In genomic region chr20:35506872-35507638, GRCh38 we compare ENCODE assay signal across 15 cellular contexts. TPM values are rescaled to one million over a fixed set of nuclear protein-coding genes. Genes with fewer than 3 reads are reported as not detected.
A peak's percentile ranks its signal among the peaks of the same experiment; 100 is the strongest.
DNase-seq lines count a peak whose midpoint lies in the region; ATAC-seq and TF ChIP-seq lines count a peak whose summit lies in the region.
"Had no signal": no experiment of that assay in that cellular context is flagged by ENCODE, and none has a peak within 500 bp of the region (broad histone marks: within the 10 kb centered on the region; RNA-seq: fewer than 3 reads in every experiment).

No MANE protein-coding gene starts in this region.

- in situ Hi-C loops in gastrocnemius medialis (cut with MboI; ENCODE audit: low sequenced_read_pairs in 4 of 4): no loop called here

- H4K20me1 ChIP-seq in hepatocyte (ENCODE audit: insufficient read depth, poor library complexity, severe bottlenecking): no peaks in the 10 kb centered on the region

- CTCF ChIA-PET in activated CD8-positive, alpha-beta T cell treated with anti-CD3 and anti-CD28 coated beads, Interleukin-2, amount 10 ng/mL, durations not matched to agents 7 days and 5 days (lab: Charles Lee): interaction anchor here (1.5 kb wide), 1 partner anchor 195 kb away, joined by 3 read pairs; no protein-coding TSS in a partner anchor

- no peak overlapping the region for H3K4me2 ChIP-seq in hepatocyte

- intact Hi-C loops in uterus (cut with DNase I; ENCODE audit: low total_unique reads) (no loop called here), gastrocnemius medialis (cut with DNase I; ENCODE audit: low total_unique reads) (no loop called here)

- peak; percentile 55 for ATAC-seq in activated CD8-positive, alpha-beta T cell treated with anti-CD3 and anti-CD28 coated beads, Interleukin-2, amount 10 ng/mL, durations not matched to agents 7 days and 5 days
- no peak for ATAC-seq in gastrocnemius medialis

- peaks cover 77% of the 10 kb centered on the region for H3K36me3 Mint-ChIP-seq in activated CD8-positive, alpha-beta T cell treated with anti-CD3 and anti-CD28 coated beads, Interleukin-2, amount 10 ng/mL, durations not matched to agents 7 days and 5 days (ENCODE audit: low read depth)

- POLR2A ChIA-PET in activated CD8-positive, alpha-beta T cell treated with anti-CD3 and anti-CD28 coated beads, Interleukin-2, amount 10 ng/mL, durations not matched to agents 7 days and 5 days (lab: Charles Lee): interaction anchor here (0.6 to 2.8 kb wide), 5 partner anchors 9 to 682 kb away, joined by 3 to 14 read pairs (median 4); partner anchors contain the start of genes NCOA6 and SCAND1

- H3K4me1 ChIP-seq in hepatocyte (ENCODE audit: insufficient read depth): peaks cover 6% of the 10 kb centered on the region
- H3K4me1 ChIP-seq in uterus: no peaks in the 10 kb centered on the region
- no peaks in the 10 kb centered on the region for H3K4me1 ChIP-seq in gastrocnemius medialis

- no peak overlapping the region for H3K4me3 ChIP-seq in hepatocyte
- no peak overlapping the region for H3K4me3 ChIP-seq in uterus
- H3K4me3 ChIP-seq in gastrocnemius medialis: no peak overlapping the region

- no peak overlapping the region for H2AFZ ChIP-seq in hepatocyte

- H3K27me3 ChIP-seq in hepatocyte (no peaks in the 10 kb centered on the region), uterus (no peaks in the 10 kb centered on the region), gastrocnemius medialis (no peaks in the 10 kb centered on the region)

- H3K36me3 ChIP-seq in hepatocyte (replicated peaks; ENCODE audit: insufficient read depth, low read depth): no peaks in the 10 kb centered on the region
- H3K36me3 ChIP-seq in uterus: no peaks in the 10 kb centered on the region
- peaks cover 0 to 62% of the 10 kb centered on the region in 2 donors for H3K36me3 ChIP-seq in gastrocnemius medialis

- no peak for TF ChIP-seq CTCF in hepatocyte (IDR thresholded peaks at IDR 0.05; ENCODE audit: poor library complexity)
- TF ChIP-seq CTCF in uterus (IDR thresholded peaks at IDR 0.05): no peak
- TF ChIP-seq CTCF in gastrocnemius medialis (IDR thresholded peaks at IDR 0.05 in 4 of 5, conservative IDR thresholded peaks at IDR 0.05 in 1 of 5): no peak

- TF ChIP-seq POLR2A in uterus (IDR thresholded peaks at IDR 0.05) (no peak), gastrocnemius medialis (IDR thresholded peaks at IDR 0.05) (no peak)

- no peaks in the 10 kb centered on the region for H3K79me2 ChIP-seq in hepatocyte

- H3K9me2 ChIP-seq in hepatocyte (replicated peaks; ENCODE audit: insufficient read depth): no peaks in the 10 kb centered on the region

- H3K4me1 Mint-ChIP-seq in activated CD8-positive, alpha-beta T cell treated with anti-CD3 and anti-CD28 coated beads, Interleukin-2, amount 10 ng/mL, durations not matched to agents 7 days and 5 days (ENCODE audit: low read depth): peaks cover 43% of the 10 kb centered on the region

- DNase-seq in A172 (ENCODE audit: low spot score): peak; percentile 66
- peak; percentile 61 for DNase-seq in EL
- peak; percentile 35 for DNase-seq in activated CD8-positive, alpha-beta T cell treated with anti-CD3 and anti-CD28 coated beads, Interleukin-2, amount 10 ng/mL, durations not matched to agents 7 days and 5 days
- DNase-seq in hepatocyte (ENCODE audit: low spot score): no peak
- no peak for DNase-seq in uterus
- DNase-seq in mesenteric fat pad (ENCODE audit: low spot score): no peak
- no peak for DNase-seq in NCI-H524 treated with DMSO at 0.1 percent for 48 hours (lab: John Stamatoyannopoulos, UW)
- DNase-seq in gastrocnemius medialis: no peak
- DNase-seq: C1 segment of cervical spinal cord; stimulated activated naive CD4-positive, alpha-beta T cell treated with Interleukin-2 at 50 U/mL for 16 hours; T-helper 9 cell had no signal

- peak overlapping the region; percentile 5 for H3K27ac ChIP-seq in hepatocyte
- H3K27ac ChIP-seq in uterus: no peak overlapping the region
- H3K27ac ChIP-seq in gastrocnemius medialis: no peak overlapping the region

- H3K9me3 Mint-ChIP-seq in activated CD8-positive, alpha-beta T cell treated with anti-CD3 and anti-CD28 coated beads, Interleukin-2, amount 10 ng/mL, durations not matched to agents 7 days and 5 days (ENCODE audit: insufficient read depth): no peaks in the 10 kb centered on the region

- no peaks in the 10 kb centered on the region for H3K9me3 ChIP-seq in hepatocyte (ENCODE audit: low read depth)
- H3K9me3 ChIP-seq in uterus: no peaks in the 10 kb centered on the region
- no peaks in the 10 kb centered on the region for H3K9me3 ChIP-seq in gastrocnemius medialis

- 91% methylated on average over 6 of the region's 6 CpGs for WGBS in hepatocyte (ENCODE audit: low lambda C conversion rate, missing lambda C conversion rate)

- H3K4me3 Mint-ChIP-seq in activated CD8-positive, alpha-beta T cell treated with anti-CD3 and anti-CD28 coated beads, Interleukin-2, amount 10 ng/mL, durations not matched to agents 7 days and 5 days: no peak overlapping the region

- H3K27me3 Mint-ChIP-seq in activated CD8-positive, alpha-beta T cell treated with anti-CD3 and anti-CD28 coated beads, Interleukin-2, amount 10 ng/mL, durations not matched to agents 7 days and 5 days (ENCODE audit: low read depth): no peaks in the 10 kb centered on the region

- H3K27ac Mint-ChIP-seq in activated CD8-positive, alpha-beta T cell treated with anti-CD3 and anti-CD28 coated beads, Interleukin-2, amount 10 ng/mL, durations not matched to agents 7 days and 5 days: peak overlapping the region; percentile 73

RNA-seq across cellular contexts. Expression of gene C20orf173, which starts 22.4 kb away (rescaled TPM):
- not detected in 2 replicates for total RNA-seq in A172 (2014; rRNA removed; shearing (Covaris generic))
- total RNA-seq in activated CD8-positive, alpha-beta T cell treated with anti-CD3 and anti-CD28 coated beads, Interleukin-2, amount 10 ng/mL, durations not matched to agents 7 days and 5 days: not detected
- not detected in 2 replicates for total RNA-seq in hepatocyte
- not detected in 2 replicates for polyA plus RNA-seq in hepatocyte
- not detected for total RNA-seq in uterus
- not detected for total RNA-seq in mesenteric fat pad
- not detected for total RNA-seq in gastrocnemius medialis
- total RNA-seq: chondrocyte, NCI-H460, osteocyte, RPMI7951 had no signal

RNA-seq across cellular contexts. Expression of gene ERGIC3, which starts 34.8 kb away (rescaled TPM):
- total RNA-seq in A172 (2014; rRNA removed; shearing (Covaris generic)): 258 TPM in 2 replicates
- total RNA-seq in activated CD8-positive, alpha-beta T cell treated with anti-CD3 and anti-CD28 coated beads, Interleukin-2, amount 10 ng/mL, durations not matched to agents 7 days and 5 days: 100 to 1,000 TPM; 114 to 122 TPM
- 369 and 375 TPM in 2 replicates for total RNA-seq in hepatocyte
- polyA plus RNA-seq in hepatocyte: 298 and 309 TPM in 2 replicates
- 100 to 1,000 TPM; 124 to 310 (median 195) TPM for total RNA-seq in uterus
- 138 TPM for total RNA-seq in mesenteric fat pad
- total RNA-seq in gastrocnemius medialis: 10 to 100 TPM; 82.5 to 91.0 (median 89.2) TPM

RNA-seq across cellular contexts. Expression of gene CEP250, which starts 51.7 kb away (rescaled TPM):
- 18.4 and 21.4 TPM in 2 replicates for total RNA-seq in A172 (2014; rRNA removed; shearing (Covaris generic))
- total RNA-seq in activated CD8-positive, alpha-beta T cell treated with anti-CD3 and anti-CD28 coated beads, Interleukin-2, amount 10 ng/mL, durations not matched to agents 7 days and 5 days: 10 to 100 TPM; 72.1 to 74.5 TPM
- total RNA-seq in hepatocyte: 9.6 and 12.4 TPM in 2 replicates
- 18.5 and 23.4 TPM in 2 replicates for polyA plus RNA-seq in hepatocyte
- total RNA-seq in uterus: 10 to 100 TPM in 3 of 4 donors, 1 to 10 TPM in 1; 9.2 to 44.2 (median 41.5) TPM
- total RNA-seq in mesenteric fat pad: 19.3 TPM
- total RNA-seq in gastrocnemius medialis: 10 to 100 TPM; 10.9 to 13.9 (median 12.8) TPM

Comparison
In these comparisons a context has a peak if more than half of its experiments do, and no peak if none do; other contexts are left out.
1. DNase-seq: peak in A172 (single experiment), EL (single experiment) and activated CD8-positive, alpha-beta T cell treated with anti-CD3 and anti-CD28 coated beads, Interleukin-2, amount 10 ng/mL, durations not matched to agents 7 days and 5 days (single experiment); none in hepatocyte (single experiment), uterus (0 of 2), mesenteric fat pad (single experiment), NCI-H524 treated with DMSO at 0.1 percent for 48 hours (single experiment) and gastrocnemius medialis (0 of 2).